8 cellular contexts compared by ENCODE assay signal in the genomic region with DNA sequence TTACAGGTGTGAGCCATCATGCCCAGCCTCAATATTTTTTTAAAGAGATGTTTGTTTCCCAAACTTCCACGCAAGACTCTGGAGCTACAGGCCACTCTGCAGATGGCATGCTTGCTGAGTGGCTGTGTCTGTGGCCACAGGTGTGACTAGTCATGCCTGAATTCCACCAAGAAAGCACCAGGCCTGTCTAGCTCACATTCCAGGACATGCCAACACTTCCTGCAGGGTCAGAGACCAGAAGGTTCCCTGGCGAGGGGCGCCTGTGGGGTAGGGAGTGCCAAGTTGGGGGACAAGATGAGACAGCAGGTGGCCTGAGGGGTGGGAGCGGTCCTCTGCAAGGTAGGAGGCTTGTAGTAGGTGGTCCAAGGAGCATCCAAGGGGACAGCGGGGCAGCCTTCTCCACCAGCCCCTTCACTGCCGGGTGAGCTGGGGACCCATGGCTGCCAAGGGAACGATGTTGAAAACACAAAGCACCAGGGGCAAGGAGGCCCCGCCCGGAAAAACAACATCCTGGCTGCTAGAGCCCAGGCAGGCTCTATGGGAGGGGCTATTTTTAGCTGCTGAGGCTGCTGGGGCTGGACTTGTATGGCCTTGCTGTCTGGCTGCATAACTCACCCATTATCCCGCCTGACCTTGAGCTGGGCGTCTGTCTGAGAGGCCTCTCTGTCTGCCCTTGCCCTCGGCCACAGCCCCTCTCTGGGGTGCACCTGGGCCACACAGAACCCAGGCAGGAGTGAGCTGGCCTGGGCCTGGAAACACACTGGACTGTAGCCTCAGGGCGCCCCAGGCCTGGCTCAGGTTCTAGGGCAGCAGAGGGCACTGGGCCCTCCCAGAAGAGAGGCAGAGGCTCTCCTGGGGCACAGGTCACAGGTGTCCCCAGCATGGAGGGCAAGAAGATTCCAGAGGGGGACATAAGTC. TPM values are rescaled to one million over a fixed set of nuclear protein-coding genes. Genes with fewer than 3 reads are reported as not detected.
DNase-seq lines count a peak whose midpoint lies in the region; ATAC-seq and TF ChIP-seq lines count a peak whose summit lies in the region.

No MANE protein-coding gene starts in this region.

- no peaks in the 10 kb centered on the region for H3K9me3 ChIP-seq in right atrium auricular region

- H3K27ac ChIP-seq in right atrium auricular region: peak overlapping the region; percentile 91 to 94

- no peak for TF ChIP-seq CTCF in right atrium auricular region (IDR thresholded peaks at IDR 0.05)

- DNase-seq in DMS53 (lab: John Stamatoyannopoulos, UW): peak; percentile 95
- DNase-seq in NCI-H69 (lab: John Stamatoyannopoulos, UW): peak; percentile 61
- peak; percentile 62 for DNase-seq in amniotic stem cell (lab: John Stamatoyannopoulos, UW)
- DNase-seq in right atrium auricular region (ENCODE audit: low spot score): peak; percentile 95
- peak; percentile 14 to 32 for DNase-seq in stimulated activated CD8-positive, alpha-beta memory T cell treated with anti-CD3 and anti-CD28 coated beads, Interleukin-7, amount 100 ng/mL, for 1 hour (ENCODE audit: low read depth in 2 of 2)
- DNase-seq in NK-92 (lab: John Stamatoyannopoulos, UW; ENCODE audit: unreplicated experiment): no peak
- no peak for DNase-seq in NCI-H446 treated with DMSO at 0.1 percent for 48 hours (lab: John Stamatoyannopoulos, UW)

- H3K27me3 ChIP-seq in right atrium auricular region: no peaks in the 10 kb centered on the region

- peaks cover 0 to 86% of the 10 kb centered on the region in 2 donors for H3K4me1 ChIP-seq in right atrium auricular region

- no peak for ATAC-seq in HG03045 (IDR thresholded peaks at IDR 0.05; ENCODE audit: unreplicated experiment)

- H3K4me3 ChIP-seq in right atrium auricular region: no peak overlapping the region

- peaks cover 20% of the 10 kb centered on the region for H3K36me3 ChIP-seq in right atrium auricular region

RNA-seq across cellular contexts. Expression of a gene that starts 5.7 kb away (rescaled TPM):
- 10 to 100 TPM; 16.8 to 24.8 TPM for total RNA-seq in right atrium auricular region

RNA-seq across cellular contexts. Expression of a gene that starts 17.6 kb away (rescaled TPM):
- total RNA-seq in right atrium auricular region: 100 to 1,000 TPM in 1 of 2 donors, 10 to 100 TPM in 1; 100.0 to 163 TPM

RNA-seq across cellular contexts. Expression of a gene that starts 24.1 kb away (rescaled TPM):
- 1 to 10 TPM; 7.0 to 9.8 TPM for total RNA-seq in right atrium auricular region

RNA-seq across cellular contexts. Expression of a gene that starts 28.5 kb away (rescaled TPM):
- total RNA-seq in right atrium auricular region: 10 to 100 TPM; 11.1 to 25.9 TPM

RNA-seq across cellular contexts. Expression of a gene that starts 32.0 kb away (rescaled TPM):
- total RNA-seq in right atrium auricular region: 10 to 100 TPM; 27.2 to 36.4 TPM

Comparison
In these comparisons a context has a peak if more than half of its experiments do, and no peak if none do; other contexts are left out.
1. DNase-seq: peak in DMS53 (single experiment), NCI-H69 (single experiment), amniotic stem cell (single experiment), right atrium auricular region (single experiment) and stimulated activated CD8-positive, alpha-beta memory T cell treated with anti-CD3 and anti-CD28 coated beads, Interleukin-7, amount 100 ng/mL, for 1 hour (2 of 2); none in NK-92 (single experiment) and NCI-H446 treated with DMSO at 0.1 percent for 48 hours (single experiment).